1 cellular context compared by ENCODE assay signal in the genomic region with DNA sequence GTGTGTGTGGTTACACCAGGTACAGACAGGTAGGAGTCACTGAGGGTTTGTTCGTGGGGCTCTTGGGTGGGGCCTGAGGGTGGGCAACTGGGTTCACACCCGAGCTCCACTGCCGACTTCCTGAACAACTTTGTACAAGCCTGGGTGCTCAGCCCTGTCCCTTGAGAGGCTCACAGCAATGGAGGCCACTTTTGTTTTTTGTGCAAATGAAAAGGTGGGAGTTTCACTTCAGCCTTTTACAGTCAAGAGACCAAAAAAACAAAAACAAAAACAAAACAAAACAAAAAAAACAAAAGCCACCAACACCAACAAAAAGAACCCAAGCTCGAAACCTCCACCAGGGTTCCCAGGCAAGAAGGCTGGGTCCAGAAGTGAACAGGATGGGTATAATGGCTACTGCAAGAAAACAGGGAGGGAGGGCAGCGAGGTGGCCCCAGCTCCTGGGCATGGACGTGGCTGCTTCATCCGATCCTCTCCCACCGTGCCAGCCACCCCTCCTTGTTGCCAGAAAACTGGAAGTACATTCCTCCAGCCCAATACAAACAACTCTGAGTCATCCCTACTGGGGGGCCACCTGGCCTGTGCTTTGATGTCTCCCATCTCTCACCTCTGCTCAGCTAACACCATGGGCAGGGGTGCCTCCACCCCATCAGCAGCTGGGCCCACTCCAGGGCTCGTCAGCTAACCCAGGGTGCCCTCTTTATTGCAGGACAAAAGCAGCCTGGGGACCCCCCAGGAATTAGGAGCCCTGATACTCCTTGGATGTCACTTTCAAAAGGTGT.
TF ChIP-seq lines count a peak whose summit lies in the region.

No MANE protein-coding gene starts in this region.

TF ChIP-seq in HepG2, 621 proteins besides CTCF, POLR2A, EP300 and RAD21 (continues in another document):
- TF ChIP-seq FOXP1 (IDR thresholded peaks at IDR 0.05), result peak; percentile 77
- TF ChIP-seq FOXP1 (CRISPR knock-in tag; IDR thresholded peaks at IDR 0.05), result peak; percentile 95
- TF ChIP-seq NCOA1 (CRISPR knock-in tag; IDR thresholded peaks at IDR 0.05), result no peak
- TF ChIP-seq EZH2 (conservative IDR thresholded peaks at IDR 0.05; ENCODE audit: low read depth, low read length), result no peak
- TF ChIP-seq ELF4 (CRISPR knock-in tag; IDR thresholded peaks at IDR 0.05; ENCODE audit: borderline replicate concordance), result no peak
- TF ChIP-seq TSC22D2 (CRISPR knock-in tag; IDR thresholded peaks at IDR 0.05; ENCODE audit: borderline replicate concordance), result no peak
- TF ChIP-seq CHD4 (IDR thresholded peaks at IDR 0.05; ENCODE audit: borderline replicate concordance, low read length), result no peak; the same call in 1 of the 2 replicates
- no peak for TF ChIP-seq ZNF879 (CRISPR knock-in tag; IDR thresholded peaks at IDR 0.05)
- 0 out of 2 replicates have a peak, but pooled peaks have one; percentile 44 for TF ChIP-seq TOPORS (CRISPR knock-in tag; IDR thresholded peaks at IDR 0.05)
- peak; percentile 82; the same call in 1 of the 2 replicates for TF ChIP-seq ZNF724P (CRISPR knock-in tag; IDR thresholded peaks at IDR 0.05; ENCODE audit: borderline replicate concordance)
- TF ChIP-seq ZSCAN22 (CRISPR knock-in tag; IDR thresholded peaks at IDR 0.05), result no peak
- TF ChIP-seq ZNF605 (CRISPR knock-in tag; IDR thresholded peaks at IDR 0.05), result peak; percentile 75
- TF ChIP-seq ZFP36 (IDR thresholded peaks at IDR 0.05; ENCODE audit: borderline replicate concordance, low read depth, low read length, partially characterized antibody), result no peak
- peak; percentile 9 for TF ChIP-seq MED8 (CRISPR knock-in tag; IDR thresholded peaks at IDR 0.05; ENCODE audit: insufficient replicate concordance)
- TF ChIP-seq ZNF263 (CRISPR knock-in tag; IDR thresholded peaks at IDR 0.05), result peak; percentile 87
- TF ChIP-seq, protein P1, sequence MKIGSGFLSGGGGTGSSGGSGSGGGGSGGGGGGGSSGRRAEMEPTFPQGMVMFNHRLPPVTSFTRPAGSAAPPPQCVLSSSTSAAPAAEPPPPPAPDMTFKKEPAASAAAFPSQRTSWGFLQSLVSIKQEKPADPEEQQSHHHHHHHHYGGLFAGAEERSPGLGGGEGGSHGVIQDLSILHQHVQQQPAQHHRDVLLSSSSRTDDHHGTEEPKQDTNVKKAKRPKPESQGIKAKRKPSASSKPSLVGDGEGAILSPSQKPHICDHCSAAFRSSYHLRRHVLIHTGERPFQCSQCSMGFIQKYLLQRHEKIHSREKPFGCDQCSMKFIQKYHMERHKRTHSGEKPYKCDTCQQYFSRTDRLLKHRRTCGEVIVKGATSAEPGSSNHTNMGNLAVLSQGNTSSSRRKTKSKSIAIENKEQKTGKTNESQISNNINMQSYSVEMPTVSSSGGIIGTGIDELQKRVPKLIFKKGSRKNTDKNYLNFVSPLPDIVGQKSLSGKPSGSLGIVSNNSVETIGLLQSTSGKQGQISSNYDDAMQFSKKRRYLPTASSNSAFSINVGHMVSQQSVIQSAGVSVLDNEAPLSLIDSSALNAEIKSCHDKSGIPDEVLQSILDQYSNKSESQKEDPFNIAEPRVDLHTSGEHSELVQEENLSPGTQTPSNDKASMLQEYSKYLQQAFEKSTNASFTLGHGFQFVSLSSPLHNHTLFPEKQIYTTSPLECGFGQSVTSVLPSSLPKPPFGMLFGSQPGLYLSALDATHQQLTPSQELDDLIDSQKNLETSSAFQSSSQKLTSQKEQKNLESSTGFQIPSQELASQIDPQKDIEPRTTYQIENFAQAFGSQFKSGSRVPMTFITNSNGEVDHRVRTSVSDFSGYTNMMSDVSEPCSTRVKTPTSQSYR (CRISPR knock-in tag; IDR thresholded peaks at IDR 0.05; ENCODE audit: borderline replicate concordance), result peak; percentile 73; the same call in 1 of the 2 replicates
- TF ChIP-seq FOXJ3 (CRISPR knock-in tag; IDR thresholded peaks at IDR 0.05; ENCODE audit: borderline replicate concordance), result no peak
- TF ChIP-seq ZNF619 (CRISPR knock-in tag; IDR thresholded peaks at IDR 0.05), result no peak
- no peak for TF ChIP-seq ZNF530 (CRISPR knock-in tag; IDR thresholded peaks at IDR 0.05; ENCODE audit: low read depth)
- TF ChIP-seq HOXA7 (CRISPR knock-in tag; IDR thresholded peaks at IDR 0.05), result no peak
- peak; percentile 33; the same call in 1 of the 2 replicates for TF ChIP-seq CEBPG (CRISPR knock-in tag; IDR thresholded peaks at IDR 0.05)
- TF ChIP-seq ADNP (CRISPR knock-in tag; IDR thresholded peaks at IDR 0.05), result no peak
- no peak for TF ChIP-seq BCLAF1 (IDR thresholded peaks at IDR 0.05)
- TF ChIP-seq, protein P2, sequence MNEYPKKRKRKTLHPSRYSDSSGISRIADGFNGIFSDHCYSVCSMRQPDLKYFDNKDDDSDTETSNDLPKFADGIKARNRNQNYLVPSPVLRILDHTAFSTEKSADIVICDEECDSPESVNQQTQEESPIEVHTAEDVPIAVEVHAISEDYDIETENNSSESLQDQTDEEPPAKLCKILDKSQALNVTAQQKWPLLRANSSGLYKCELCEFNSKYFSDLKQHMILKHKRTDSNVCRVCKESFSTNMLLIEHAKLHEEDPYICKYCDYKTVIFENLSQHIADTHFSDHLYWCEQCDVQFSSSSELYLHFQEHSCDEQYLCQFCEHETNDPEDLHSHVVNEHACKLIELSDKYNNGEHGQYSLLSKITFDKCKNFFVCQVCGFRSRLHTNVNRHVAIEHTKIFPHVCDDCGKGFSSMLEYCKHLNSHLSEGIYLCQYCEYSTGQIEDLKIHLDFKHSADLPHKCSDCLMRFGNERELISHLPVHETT (CRISPR knock-in tag; conservative IDR thresholded peaks at IDR 0.05), result peak; percentile 35; the same call in 1 of the 2 replicates
- TF ChIP-seq ZNF280B (CRISPR knock-in tag; IDR thresholded peaks at IDR 0.05; ENCODE audit: borderline replicate concordance), result 0 out of 2 replicates have a peak, but pooled peaks have one; percentile 51
- TF ChIP-seq, protein P3, sequence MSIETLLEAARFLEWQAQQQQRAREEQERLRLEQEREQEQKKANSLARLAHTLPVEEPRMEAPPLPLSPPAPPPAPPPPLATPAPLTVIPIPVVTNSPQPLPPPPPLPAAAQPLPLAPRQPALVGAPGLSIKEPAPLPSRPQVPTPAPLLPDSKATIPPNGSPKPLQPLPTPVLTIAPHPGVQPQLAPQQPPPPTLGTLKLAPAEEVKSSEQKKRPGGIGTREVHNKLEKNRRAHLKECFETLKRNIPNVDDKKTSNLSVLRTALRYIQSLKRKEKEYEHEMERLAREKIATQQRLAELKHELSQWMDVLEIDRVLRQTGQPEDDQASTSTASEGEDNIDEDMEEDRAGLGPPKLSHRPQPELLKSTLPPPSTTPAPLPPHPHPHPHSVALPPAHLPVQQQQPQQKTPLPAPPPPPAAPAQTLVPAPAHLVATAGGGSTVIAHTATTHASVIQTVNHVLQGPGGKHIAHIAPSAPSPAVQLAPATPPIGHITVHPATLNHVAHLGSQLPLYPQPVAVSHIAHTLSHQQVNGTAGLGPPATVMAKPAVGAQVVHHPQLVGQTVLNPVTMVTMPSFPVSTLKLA (IDR thresholded peaks at IDR 0.05), result peak; percentile 36; the same call in 1 of the 2 replicates
- TF ChIP-seq ZNF124 (CRISPR knock-in tag; IDR thresholded peaks at IDR 0.05), result peak; percentile 90
- no peak for TF ChIP-seq HINFP (CRISPR knock-in tag; IDR thresholded peaks at IDR 0.05; ENCODE audit: low read depth)
- no peak for TF ChIP-seq FOXO4 (CRISPR knock-in tag; conservative IDR thresholded peaks at IDR 0.05)
- TF ChIP-seq PHF5A (CRISPR knock-in tag; IDR thresholded peaks at IDR 0.05; ENCODE audit: low read depth, unreplicated experiment), result no peak
- TF ChIP-seq, protein P4, sequence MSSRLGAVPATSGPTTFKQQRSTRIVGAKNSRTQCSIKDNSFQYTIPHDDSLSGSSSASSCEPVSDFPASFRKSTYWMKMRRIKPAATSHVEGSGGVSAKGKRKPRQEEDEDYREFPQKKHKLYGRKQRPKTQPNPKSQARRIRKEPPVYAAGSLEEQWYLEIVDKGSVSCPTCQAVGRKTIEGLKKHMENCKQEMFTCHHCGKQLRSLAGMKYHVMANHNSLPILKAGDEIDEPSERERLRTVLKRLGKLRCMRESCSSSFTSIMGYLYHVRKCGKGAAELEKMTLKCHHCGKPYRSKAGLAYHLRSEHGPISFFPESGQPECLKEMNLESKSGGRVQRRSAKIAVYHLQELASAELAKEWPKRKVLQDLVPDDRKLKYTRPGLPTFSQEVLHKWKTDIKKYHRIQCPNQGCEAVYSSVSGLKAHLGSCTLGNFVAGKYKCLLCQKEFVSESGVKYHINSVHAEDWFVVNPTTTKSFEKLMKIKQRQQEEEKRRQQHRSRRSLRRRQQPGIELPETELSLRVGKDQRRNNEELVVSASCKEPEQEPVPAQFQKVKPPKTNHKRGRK (CRISPR knock-in tag; IDR thresholded peaks at IDR 0.05), result no peak
- TF ChIP-seq THYN1 (CRISPR knock-in tag; IDR thresholded peaks at IDR 0.05; ENCODE audit: borderline replicate concordance, low read depth), result no peak
- TF ChIP-seq POLR2AphosphoS2 (IDR thresholded peaks at IDR 0.05; ENCODE audit: low read depth, low read length), result no peak
- peak; percentile 84 for TF ChIP-seq ELF3 (CRISPR knock-in tag; IDR thresholded peaks at IDR 0.05)
- TF ChIP-seq ZNF230 (CRISPR knock-in tag; IDR thresholded peaks at IDR 0.05), result no peak
- TF ChIP-seq GTF2F1 (IDR thresholded peaks at IDR 0.05; ENCODE audit: low read length), result no peak
- peak; percentile 23; the same call in 1 of the 2 replicates for TF ChIP-seq POLR2AphosphoS5 (IDR thresholded peaks at IDR 0.05; ENCODE audit: low read depth, low read length)
- TF ChIP-seq ZNF776 (CRISPR knock-in tag; IDR thresholded peaks at IDR 0.05), result no peak
- TF ChIP-seq ZEB1 (IDR thresholded peaks at IDR 0.05; ENCODE audit: insufficient replicate concordance, low read depth), result peak; percentile 96
- TF ChIP-seq SMAD3 (CRISPR knock-in tag; IDR thresholded peaks at IDR 0.05), result peak; percentile 98
- peak; percentile 79 for TF ChIP-seq SP4 (CRISPR knock-in tag; IDR thresholded peaks at IDR 0.05)
- TF ChIP-seq NFYC (CRISPR knock-in tag; IDR thresholded peaks at IDR 0.05), result peak; percentile 28; the same call in 1 of the 2 replicates
- TF ChIP-seq RBM22 (optimal IDR thresholded peaks at IDR 0.05; ENCODE audit: low read length), result no peak
- TF ChIP-seq MED13 (CRISPR knock-in tag; IDR thresholded peaks at IDR 0.05), result no peak
- no peak for TF ChIP-seq ZSCAN5A (CRISPR knock-in tag; IDR thresholded peaks at IDR 0.05; ENCODE audit: borderline replicate concordance)
